17 cellular contexts compared by ENCODE assay signal in the genomic region with DNA sequence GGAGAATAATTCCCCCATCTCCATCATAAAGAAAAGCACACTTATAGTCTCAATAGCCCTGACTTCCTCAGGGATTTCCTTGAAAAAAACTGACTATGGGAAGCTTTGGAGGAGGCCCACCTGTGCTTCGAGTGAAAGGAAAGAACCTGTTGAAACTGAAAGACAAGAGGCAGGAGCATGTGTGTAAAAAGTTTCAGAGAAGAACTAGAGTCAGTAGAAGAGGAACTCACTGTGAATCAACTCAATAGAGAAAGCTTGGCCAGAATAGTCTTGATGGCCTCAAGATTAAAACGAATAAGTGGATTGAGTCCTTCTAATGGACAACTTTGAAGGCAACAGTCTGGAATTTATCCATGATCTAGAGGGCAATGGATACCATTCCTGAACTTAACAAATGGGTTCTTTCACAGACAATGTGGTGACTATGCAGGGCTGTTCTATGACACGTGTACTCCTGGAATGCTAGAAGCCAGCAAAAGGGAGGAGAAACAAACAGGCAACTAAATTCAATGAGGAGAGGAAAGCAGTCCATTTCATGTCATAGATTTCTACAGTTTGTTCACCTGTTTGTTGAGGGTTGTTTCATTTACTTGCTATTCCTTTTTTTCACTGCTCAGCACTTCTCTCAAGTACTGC.
A peak's percentile ranks its signal among the peaks of the same experiment; 100 is the strongest.
DNase-seq lines count a peak whose midpoint lies in the region; ATAC-seq, FAIRE-seq and TF ChIP-seq lines count a peak whose summit lies in the region.
"Had no signal": no experiment of that assay in that cellular context is flagged by ENCODE, and none has a peak within 500 bp of the region (broad histone marks: within the 10 kb centered on the region; RNA-seq: fewer than 3 reads in every experiment).

No MANE protein-coding gene starts in this region.

- BruUV-seq in HepG2 (replicated peaks; lab: Mats Ljungman, UMichigan) = no TSS peak

- ATAC-seq in HepG2 (no peak; the same call in 2 of the 3 replicates), right lobe of liver (no peak)

- POLR2A ChIA-PET in HepG2 (lab: Yijun Ruan, JAX) = no interaction called here

- H2AFZ ChIP-seq in HepG2 (ENCODE audit: low read length) = no peak overlapping the region

- WGBS in HepG2 (ENCODE audit: low lambda C conversion rate) = 0% methylated on average over 3 of the region's 3 CpGs
- 38% methylated on average over 3 of the region's 3 CpGs for WGBS in right lobe of liver (ENCODE audit: insufficient coverage, low coverage, low lambda C conversion rate, missing lambda C conversion rate)

- H3K79me2 ChIP-seq in HepG2 (ENCODE audit: insufficient read depth, low read length) = no peaks in the 10 kb centered on the region

- H3K4me1 ChIP-seq in HepG2 (ENCODE audit: insufficient read depth, low read length) (no peaks in the 10 kb centered on the region), right lobe of liver (no peaks in the 10 kb centered on the region)

- TF ChIP-seq EP300 in HepG2 (IDR thresholded peaks at IDR 0.05; ENCODE audit: low read depth in 2 of 2, low read length in 2 of 2) (no peak), HepG2 (CRISPR knock-in tag; IDR thresholded peaks at IDR 0.05; ENCODE audit: borderline replicate concordance) (no peak)

- TF ChIP-seq RAD21 in HepG2 (CRISPR knock-in tag; IDR thresholded peaks at IDR 0.05) = no peak

- intact Hi-C loops in HepG2 (cut with micrococcal nuclease; ENCODE audit: unreplicated experiment) (no loop called here), right lobe of liver (cut with DNase I) (no loop called here)

- H3K9ac ChIP-seq in HepG2 (ENCODE audit: insufficient read depth, low read depth, low read length) = no peak overlapping the region

- no peak for TF ChIP-seq CTCF in HepG2 (CRISPR knock-in tag; IDR thresholded peaks at IDR 0.05)
- no peak for TF ChIP-seq CTCF in right lobe of liver (IDR thresholded peaks at IDR 0.05)
- no peak for TF ChIP-seq CTCF in D721Med (IDR thresholded peaks at IDR 0.05; ENCODE audit: insufficient read depth, missing control alignments)

- in situ Hi-C loops in HepG2 (cut with HindIII; ENCODE audit: extremely low pct_ligation_motif_present, low pct_unique_long_range_greater_than_20kb) = no loop called here

- no peak for TF ChIP-seq POLR2A in HepG2 (IDR thresholded peaks at IDR 0.05; ENCODE audit: insufficient read depth in 1 of 2, low read depth in 2 of 2, low read length in 2 of 2)
- no peak for TF ChIP-seq POLR2A in right lobe of liver (IDR thresholded peaks at IDR 0.05)

- H3K4me3 ChIP-seq in HepG2 (replicated peaks in 1 of 3; ENCODE audit: insufficient read depth in 1 of 3, low read depth in 2 of 3, low read length in 3 of 3) = no peak overlapping the region
- no peak overlapping the region for H3K4me3 ChIP-seq in right lobe of liver

- H3K36me3 ChIP-seq in HepG2 (replicated peaks in 1 of 2; ENCODE audit: control insufficient read depth in 1 of 2, insufficient read depth in 2 of 2, low read length in 2 of 2) (no peaks in the 10 kb centered on the region), right lobe of liver (no peaks in the 10 kb centered on the region)

- H3K27ac ChIP-seq in HepG2 (ENCODE audit: extremely low read length, insufficient read depth, low read length) (no peak overlapping the region), right lobe of liver (no peak overlapping the region)

- DNase-seq in HepG2 (ENCODE audit: low spot score) (no peak), right lobe of liver (no peak), NCI-H226 (peak; percentile 40), foreskin melanocyte (peak; percentile 40), urothelium cell line (ENCODE audit: low spot score) (no peak), KG1 (lab: John Stamatoyannopoulos, UW) (no peak), D721Med (ENCODE audit: insufficient read length, low spot score) (no peak)
- DNase-seq in activated T-cell treated with anti-CD3 and anti-CD28 coated beads, Interleukin-2, amount 50 U/mL, for 48 hours = no peak
- DNase-seq: 8988T; activated CD8-positive, alpha-beta memory T cell treated with anti-CD3 and anti-CD28 coated beads, Interleukin-2, amount 50 U/mL, for 4 hours; activated naive CD4-positive, alpha-beta T cell treated with anti-CD3 and anti-CD28 coated beads, Interleukin-2, amount 50 U/mL, for 16 hours; CD4-positive, alpha-beta memory T cell; glutamatergic neuron; kidney; MV-4-11; NCI-H774; T-helper 1 cell had no signal

- no peak for FAIRE-seq in HepG2 (lab: Jason Lieb, UNC)
- no peak for FAIRE-seq in urothelium cell line (lab: Jason Lieb, UNC)
- FAIRE-seq in D721Med (lab: Jason Lieb, UNC) = no peak
- FAIRE-seq: kidney had no signal

- H3K9me3 ChIP-seq in HepG2 (ENCODE audit: low read length) (no peaks in the 10 kb centered on the region), right lobe of liver (no peaks in the 10 kb centered on the region)

- CTCF ChIA-PET in HepG2 (lab: Yijun Ruan, JAX; ENCODE audit: low intra/inter-chr PET ratio, low total read pairs) = no interaction called here

- no peaks in the 10 kb centered on the region for H3K27me3 ChIP-seq in HepG2 (ENCODE audit: control insufficient read depth in 1 of 2, insufficient read depth in 2 of 2, low read length in 2 of 2)
- H3K27me3 ChIP-seq in right lobe of liver = no peaks in the 10 kb centered on the region

- no peak overlapping the region for H3K4me2 ChIP-seq in HepG2 (ENCODE audit: low read depth, low read length)

- no peaks in the 10 kb centered on the region for H4K20me1 ChIP-seq in HepG2 (ENCODE audit: insufficient read depth, low read length)

TF ChIP-seq in HepG2, 621 proteins besides CTCF, POLR2A, EP300 and RAD21:
- no peak for TF ChIP-seq SRF (IDR thresholded peaks at IDR 0.05; ENCODE audit: low read depth, low read length)
- TF ChIP-seq ZSCAN30 (CRISPR knock-in tag; IDR thresholded peaks at IDR 0.05) = no peak
- peak; percentile 23 to 43; a peak in 3 of 4 replicates for TF ChIP-seq MAFK (conservative IDR thresholded peaks at IDR 0.05 in 1 of 2, IDR thresholded peaks at IDR 0.05 in 1 of 2; ENCODE audit: low read length in 2 of 2)
- TF ChIP-seq REPIN1 (CRISPR knock-in tag; IDR thresholded peaks at IDR 0.05; ENCODE audit: borderline replicate concordance, low read depth) = no peak

Comparison
In these comparisons a context has a peak if more than half of its experiments do, and no peak if none do; other contexts are left out.
1. DNase-seq: peak in NCI-H226 (single experiment) and foreskin melanocyte (single experiment); none in HepG2 (single experiment), right lobe of liver (0 of 3), activated T-cell treated with anti-CD3 and anti-CD28 coated beads, Interleukin-2, amount 50 U/mL, for 48 hours (0 of 2), urothelium cell line (single experiment), KG1 (single experiment) and D721Med (single experiment).